In genomic region chr18:57542126-57542525, GRCh38 we compare ENCODE assay signal across 17 cellular contexts. TPM values are rescaled to one million over a fixed set of nuclear protein-coding genes. Genes with fewer than 3 reads are reported as not detected.
DNase-seq lines count a peak whose midpoint lies in the region; ATAC-seq and TF ChIP-seq lines count a peak whose summit lies in the region.
"Had no signal": no experiment of that assay in that cellular context is flagged by ENCODE, and none has a peak within 500 bp of the region (broad histone marks: within the 10 kb centered on the region; RNA-seq: fewer than 3 reads in every experiment).

No MANE protein-coding gene starts in this region.

- H3K27me3 ChIP-seq in mammary epithelial cell (ENCODE audit: insufficient read depth, low read length) (no peaks in the 10 kb centered on the region), breast epithelium (no peaks in the 10 kb centered on the region), foreskin keratinocyte (no peaks in the 10 kb centered on the region), testis (no peaks in the 10 kb centered on the region)
- H3K27me3 ChIP-seq: SJCRH30 had no signal

- H3K9me3 Mint-ChIP-seq in stimulated activated memory B cell treated with anti-CD40 and anti-IgM and Interleukin-4, amounts not matched to agents 10 μg/mL and 1 μg/mL and 100 μg/mL, for 72 hours = no peaks in the 10 kb centered on the region
- H3K9me3 Mint-ChIP-seq: activated CD4-positive, alpha-beta T cell treated with anti-CD3 and anti-CD28 coated beads, Interleukin-2, amount 10 ng/mL, durations not matched to agents 7 days and 5 days; activated naive CD8-positive, alpha-beta T cell treated with anti-CD3 and anti-CD28 coated beads, Interleukin-2, amount 10 ng/mL, durations not matched to agents 7 days and 5 days; naive B cell had no signal

- CTCF ChIA-PET in mammary epithelial cell (lab: Charles Lee; ENCODE audit: low non-redundant PET) = interaction anchor here (0.5 kb wide), 1 partner anchor 40 kb away, joined by 30 read pairs; no protein-coding TSS in a partner anchor

- no peak overlapping the region for H3K9ac ChIP-seq in mammary epithelial cell (ENCODE audit: insufficient read depth, low read length)

- no peak overlapping the region for H3K4me3 Mint-ChIP-seq in stimulated activated memory B cell treated with anti-CD40 and anti-IgM and Interleukin-4, amounts not matched to agents 10 μg/mL and 1 μg/mL and 100 μg/mL, for 72 hours
- H3K4me3 Mint-ChIP-seq: activated CD4-positive, alpha-beta T cell treated with anti-CD3 and anti-CD28 coated beads, Interleukin-2, amount 10 ng/mL, durations not matched to agents 7 days and 5 days; activated naive CD8-positive, alpha-beta T cell treated with anti-CD3 and anti-CD28 coated beads, Interleukin-2, amount 10 ng/mL, durations not matched to agents 7 days and 5 days; IgD-negative memory B cell; naive B cell had no signal

- TF ChIP-seq CTCF in mammary epithelial cell (conservative IDR thresholded peaks at IDR 0.05 in 1 of 2, IDR thresholded peaks at IDR 0.05 in 1 of 2; ENCODE audit: extremely low read depth in 1 of 2, insufficient read depth in 1 of 2, low read depth in 1 of 2, low read length in 2 of 2) = no peak
- TF ChIP-seq CTCF in breast epithelium (IDR thresholded peaks at IDR 0.05) = no peak
- no peak for TF ChIP-seq CTCF in foreskin keratinocyte (conservative IDR thresholded peaks at IDR 0.05)
- TF ChIP-seq CTCF in GM13976 (IDR thresholded peaks at IDR 0.05; ENCODE audit: borderline replicate concordance, control extremely low read depth, extremely low read depth, insufficient read depth, missing control alignments) = no peak
- TF ChIP-seq CTCF in testis (IDR thresholded peaks at IDR 0.05) = no peak

- DNase-seq in mammary epithelial cell (peak; percentile 42), breast epithelium (ENCODE audit: low spot score in 2 of 2) (no peak), amniotic stem cell (lab: John Stamatoyannopoulos, UW) (peak; percentile 21), foreskin keratinocyte (peak; percentile 55 to 79), GM13976 (ENCODE audit: low spot score) (no peak), testis (no peak)
- DNase-seq: activated CD4-positive, alpha-beta T cell treated with anti-CD3 and anti-CD28 coated beads, Interleukin-2, amount 10 ng/mL, durations not matched to agents 7 days and 5 days; activated naive CD8-positive, alpha-beta T cell treated with anti-CD3 and anti-CD28 coated beads, Interleukin-2, amount 10 ng/mL, durations not matched to agents 7 days and 5 days; left ventricle myocardium superior; naive B cell; stimulated activated CD4-positive, alpha-beta T cell treated with anti-CD3 and anti-CD28 coated beads, Interleukin-15, amount 100 ng/mL, for 24 hours had no signal

- H3K27ac Mint-ChIP-seq in stimulated activated memory B cell treated with anti-CD40 and anti-IgM and Interleukin-4, amounts not matched to agents 10 μg/mL and 1 μg/mL and 100 μg/mL, for 72 hours = no peak overlapping the region
- H3K27ac Mint-ChIP-seq: activated CD4-positive, alpha-beta T cell treated with anti-CD3 and anti-CD28 coated beads, Interleukin-2, amount 10 ng/mL, durations not matched to agents 7 days and 5 days; activated naive CD8-positive, alpha-beta T cell treated with anti-CD3 and anti-CD28 coated beads, Interleukin-2, amount 10 ng/mL, durations not matched to agents 7 days and 5 days; IgD-negative memory B cell; naive B cell had no signal

- ATAC-seq in foreskin keratinocyte = peak; percentile 94
- no peak for ATAC-seq in GM19463 (IDR thresholded peaks at IDR 0.05; ENCODE audit: unreplicated experiment)
- no peak for ATAC-seq in stimulated activated memory B cell treated with anti-CD40 and anti-IgM and Interleukin-4, amounts not matched to agents 10 μg/mL and 1 μg/mL and 100 μg/mL, for 72 hours
- ATAC-seq: A549, left ventricle myocardium superior had no signal

- intact Hi-C loops in mammary epithelial cell (cut with micrococcal nuclease) = no loop called here
- intact Hi-C loops in breast epithelium (cut with DNase I; ENCODE audit: low total_unique reads) = no loop called here
- intact Hi-C loops in testis (cut with DNase I; ENCODE audit: low total_unique reads) = no loop called here

- no peak overlapping the region for H3K4me2 ChIP-seq in mammary epithelial cell (ENCODE audit: insufficient read depth, low read depth, low read length)
- H3K4me2 ChIP-seq: A549 had no signal

- H3K9me3 ChIP-seq in mammary epithelial cell (replicated peaks; ENCODE audit: insufficient read depth, low read length) (no peaks in the 10 kb centered on the region), breast epithelium (no peaks in the 10 kb centered on the region), testis (no peaks in the 10 kb centered on the region)
- H3K9me3 ChIP-seq: A549, HAP-1, SJCRH30 had no signal

- H2AFZ ChIP-seq in mammary epithelial cell (ENCODE audit: low read depth, low read length) = peak overlapping the region; percentile 36

- no TSS peak for BruUV-seq in mammary epithelial cell (replicated peaks; lab: Mats Ljungman, UMichigan)

- H3K27ac ChIP-seq in mammary epithelial cell (ENCODE audit: insufficient read depth, low read depth, low read length) (no peak overlapping the region), breast epithelium (no peak overlapping the region), foreskin keratinocyte (no peak overlapping the region), testis (no peak overlapping the region)
- H3K27ac ChIP-seq: A549, SJCRH30 had no signal

- TF ChIP-seq POLR2A in breast epithelium (IDR thresholded peaks at IDR 0.05) = no peak
- no peak for TF ChIP-seq POLR2A in testis (IDR thresholded peaks at IDR 0.05)

- peaks cover 14% of the 10 kb centered on the region for H3K4me1 ChIP-seq in mammary epithelial cell (ENCODE audit: insufficient read depth, low read length)
- H3K4me1 ChIP-seq in breast epithelium = no peaks in the 10 kb centered on the region
- H3K4me1 ChIP-seq in foreskin keratinocyte = no peaks in the 10 kb centered on the region
- no peaks in the 10 kb centered on the region for H3K4me1 ChIP-seq in testis
- H3K4me1 ChIP-seq: A549, HAP-1, SJCRH30 had no signal

- H3K4me3 ChIP-seq in mammary epithelial cell (replicated peaks in 1 of 3; ENCODE audit: insufficient read depth in 1 of 3, low read depth in 2 of 3, low read length in 3 of 3) (no peak overlapping the region), breast epithelium (no peak overlapping the region), testis (no peak overlapping the region)
- H3K4me3 ChIP-seq: A549, HAP-1 had no signal

- no peaks in the 10 kb centered on the region for H3K79me2 ChIP-seq in mammary epithelial cell (ENCODE audit: insufficient read depth, low read length)

- H3K36me3 ChIP-seq in mammary epithelial cell (ENCODE audit: insufficient read depth, low read length) (no peaks in the 10 kb centered on the region), breast epithelium (no peaks in the 10 kb centered on the region), testis (ENCODE audit: low read depth, missing control alignments) (no peaks in the 10 kb centered on the region)
- H3K36me3 ChIP-seq: HAP-1, SJCRH30 had no signal

- 45% methylated on average over 4 of the region's 4 CpGs for WGBS in mammary epithelial cell (ENCODE audit: low coverage, missing lambda C conversion rate)
- WGBS in testis, 2 donors = 25 to 28% methylated on average over 4 of the region's 4 CpGs

- no peaks in the 10 kb centered on the region for H4K20me1 ChIP-seq in mammary epithelial cell (ENCODE audit: insufficient read depth, low read length)

- H3K36me3 Mint-ChIP-seq in stimulated activated memory B cell treated with anti-CD40 and anti-IgM and Interleukin-4, amounts not matched to agents 10 μg/mL and 1 μg/mL and 100 μg/mL, for 72 hours = no peaks in the 10 kb centered on the region
- H3K36me3 Mint-ChIP-seq: activated naive CD8-positive, alpha-beta T cell treated with anti-CD3 and anti-CD28 coated beads, Interleukin-2, amount 10 ng/mL, durations not matched to agents 7 days and 5 days; naive B cell had no signal

- dilution Hi-C loops in mammary epithelial cell (cut with HindIII; ENCODE audit: low sequenced_read_pairs) = no loop called here

- in situ Hi-C loops in mammary epithelial cell (cut with MboI; ENCODE audit: low sequenced_read_pairs in 2 of 2) = no loop called here
- in situ Hi-C loops in GM13976 (cut with MboI; ENCODE audit: low sequenced_read_pairs, unreplicated experiment) = no loop called here

- peaks cover 12% of the 10 kb centered on the region for H3K4me1 Mint-ChIP-seq in stimulated activated memory B cell treated with anti-CD40 and anti-IgM and Interleukin-4, amounts not matched to agents 10 μg/mL and 1 μg/mL and 100 μg/mL, for 72 hours

- no peaks in the 10 kb centered on the region for H3K27me3 Mint-ChIP-seq in stimulated activated memory B cell treated with anti-CD40 and anti-IgM and Interleukin-4, amounts not matched to agents 10 μg/mL and 1 μg/mL and 100 μg/mL, for 72 hours
- H3K27me3 Mint-ChIP-seq: activated CD4-positive, alpha-beta T cell treated with anti-CD3 and anti-CD28 coated beads, Interleukin-2, amount 10 ng/mL, durations not matched to agents 7 days and 5 days had no signal

RNA-seq across cellular contexts. Expression of gene FECH, which starts 44.4 kb away (rescaled TPM):
- total RNA-seq in mammary epithelial cell = 10 to 100 TPM; 23.1 to 63.0 TPM
- 34.0 TPM for polyA plus RNA-seq in mammary epithelial cell
- 14.2 TPM for polyA minus RNA-seq in mammary epithelial cell
- 10 to 100 TPM; 31.1 to 40.2 (median 37.3) TPM for total RNA-seq in breast epithelium
- total RNA-seq in foreskin keratinocyte = 19.6 and 21.5 TPM in 2 replicates
- 8.0 and 8.2 TPM in 2 replicates for polyA plus RNA-seq in foreskin keratinocyte
- 10 to 100 TPM; 27.4 to 37.0 TPM for total RNA-seq in testis
- polyA plus RNA-seq in testis (ENCODE audit: insufficient read depth, low read depth, low replicate concordance) = 19.6 TPM

Comparison
In these comparisons a context has a peak if more than half of its experiments do, and no peak if none do; other contexts are left out.
1. DNase-seq: peak in mammary epithelial cell (single experiment), amniotic stem cell (single experiment) and foreskin keratinocyte (2 of 2); none in breast epithelium (0 of 2), GM13976 (single experiment) and testis (single experiment).